ENCODE assay signal across 27 cellular contexts in the genomic region with DNA sequence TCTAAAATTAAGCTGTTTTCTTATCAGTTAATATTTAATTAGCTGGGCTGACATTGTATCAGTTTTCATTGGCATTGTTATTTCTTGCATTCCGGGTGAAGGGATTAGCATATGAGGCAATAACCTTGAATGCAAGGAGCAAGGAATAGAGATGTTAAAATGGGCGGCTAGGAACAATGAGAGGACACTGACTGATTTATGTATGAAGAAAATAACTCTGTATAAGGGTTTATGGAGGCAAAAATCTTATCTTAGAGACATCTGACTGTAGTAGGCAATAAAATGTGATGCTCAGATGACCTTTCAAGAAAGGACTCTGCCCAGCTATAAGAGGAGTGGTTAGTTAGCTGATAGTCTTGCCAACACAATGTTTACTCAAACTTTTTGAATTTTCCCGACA.
"Had no signal": no experiment of that assay in that cellular context is flagged by ENCODE, and none has a peak within 500 bp of the region (broad histone marks: within the 10 kb centered on the region; RNA-seq: fewer than 3 reads in every experiment).

No MANE protein-coding gene starts in this region.

- H3K4me3 ChIP-seq: coronary artery, esophagus muscularis mucosa, gastroesophageal sphincter, heart left ventricle, lung, neural progenitor cell, prostate gland, sigmoid colon, spleen, thoracic aorta, tibial nerve, upper lobe of right lung, vagina had no signal

- H3K36me3 ChIP-seq: esophagus muscularis mucosa, gastroesophageal sphincter, heart left ventricle, neural progenitor cell, prostate gland, sigmoid colon, spleen, thoracic aorta, tibial nerve, upper lobe of right lung, vagina had no signal

- H3K9me3 Mint-ChIP-seq: memory B cell; mesothelial cell of epicardium; nephron; stimulated activated memory B cell treated with anti-CD40 and anti-IgM and Interleukin-4, amounts not matched to agents 10 μg/mL and 1 μg/mL and 100 μg/mL, for 72 hours had no signal

- H3K27ac Mint-ChIP-seq: memory B cell; mesothelial cell of epicardium; naive thymus-derived CD4-positive, alpha-beta T cell; nephron; neural progenitor cell; stimulated activated memory B cell treated with anti-CD40 and anti-IgM and Interleukin-4, amounts not matched to agents 10 μg/mL and 1 μg/mL and 100 μg/mL, for 72 hours had no signal

- ATAC-seq: foreskin keratinocyte; gastroesophageal sphincter; heart left ventricle; left lobe of liver; naive thymus-derived CD4-positive, alpha-beta T cell; right cardiac atrium; stimulated activated memory B cell treated with anti-CD40 and anti-IgM and Interleukin-4, amounts not matched to agents 10 μg/mL and 1 μg/mL and 100 μg/mL, for 72 hours; stimulated activated naive CD8-positive, alpha-beta T cell treated with anti-CD3 and anti-CD28 coated beads, Interleukin-15, Interleukin-2, amounts not matched to agents 100 U/mL and 50 U/mL, for 24 hours; upper lobe of right lung had no signal

- H3K27ac ChIP-seq: coronary artery, esophagus muscularis mucosa, foreskin keratinocyte, gastroesophageal sphincter, heart left ventricle, neural progenitor cell, prostate gland, sigmoid colon, spleen, thoracic aorta, tibial nerve, upper lobe of right lung, vagina had no signal

- H3K27me3 ChIP-seq: esophagus muscularis mucosa, foreskin keratinocyte, gastroesophageal sphincter, heart left ventricle, neural progenitor cell, sigmoid colon, spleen, tibial nerve, upper lobe of right lung, vagina had no signal

- DNase-seq: dermis blood vessel endothelial cell; effector memory CD4-positive, alpha-beta T cell; foreskin keratinocyte; heart left ventricle; hippocampal formation; naive thymus-derived CD4-positive, alpha-beta T cell; nucleus accumbens; right cardiac atrium; sigmoid colon; spleen; stimulated activated CD4-positive, alpha-beta T cell treated with anti-CD3 and anti-CD28 coated beads, Interleukin-4, amount 100 ng/mL, for 4 hours; stimulated activated naive CD8-positive, alpha-beta T cell treated with anti-CD3 and anti-CD28 coated beads, Interleukin-15, Interleukin-2, amounts not matched to agents 100 U/mL and 50 U/mL, for 24 hours; upper lobe of right lung had no signal

- H3K9ac ChIP-seq: neural progenitor cell had no signal

- H3K36me3 Mint-ChIP-seq: memory B cell; mesothelial cell of epicardium; naive thymus-derived CD4-positive, alpha-beta T cell; neural progenitor cell; stimulated activated memory B cell treated with anti-CD40 and anti-IgM and Interleukin-4, amounts not matched to agents 10 μg/mL and 1 μg/mL and 100 μg/mL, for 72 hours had no signal

- H3K9me3 ChIP-seq: esophagus muscularis mucosa, gastroesophageal sphincter, heart left ventricle, prostate gland, sigmoid colon, spleen, thoracic aorta, tibial nerve, upper lobe of right lung, vagina had no signal

- H2AFZ ChIP-seq: neural progenitor cell had no signal

- H3K4me1 ChIP-seq: esophagus muscularis mucosa, foreskin keratinocyte, gastroesophageal sphincter, heart left ventricle, prostate gland, sigmoid colon, spleen, tibial nerve, upper lobe of right lung, vagina had no signal
